Comparison of ENCODE assay signal across 8 cellular contexts in genomic region chr16:85798283-85798776, GRCh38. TPM values are rescaled to one million over a fixed set of nuclear protein-coding genes. Genes with fewer than 3 reads are reported as not detected.
A peak's percentile ranks its signal among the peaks of the same experiment; 100 is the strongest.
DNase-seq lines count a peak whose midpoint lies in the region; ATAC-seq and TF ChIP-seq lines count a peak whose summit lies in the region.

No MANE protein-coding gene starts in this region.

- in situ Hi-C loops in IMR-90 (cut with MboI; ENCODE audit: low sequenced_read_pairs) = no loop called here

- DNase-seq in AG09309 (ENCODE audit: low read depth) (no peak), IMR-90 (peak; percentile 6), GDM1 (lab: John Stamatoyannopoulos, UW) (no peak), NCI-H2196 treated with DMSO at 0.1 percent for 48 hours (lab: John Stamatoyannopoulos, UW; ENCODE audit: unreplicated experiment) (no peak)
- DNase-seq in naive thymus-derived CD8-positive, alpha-beta T cell = peak in 1 of 10 donors; percentile 8

- peak overlapping the region; percentile 94 for H2AK9ac ChIP-seq in IMR-90 (replicated peaks; ENCODE audit: low read depth, low read length, poor library complexity)

- no peaks in the 10 kb centered on the region for H3K9me3 ChIP-seq in IMR-90 (ENCODE audit: control insufficient read depth, insufficient read depth, low read length)

- H3K18ac ChIP-seq in IMR-90 (ENCODE audit: low read depth, low read length) = no peak overlapping the region

- H3K14ac ChIP-seq in IMR-90 (replicated peaks; ENCODE audit: low read depth, low read length) = peak overlapping the region; percentile 83

- H2BK20ac ChIP-seq in IMR-90 (ENCODE audit: low read depth, low read length) = no peak overlapping the region

- H2BK120ac ChIP-seq in IMR-90 (ENCODE audit: low read depth, low read length) = peak overlapping the region; percentile 39; the same call in 1 of the 2 replicates

- peak overlapping the region; percentile 44 for H2BK5ac ChIP-seq in IMR-90 (ENCODE audit: low read depth, low read length, poor library complexity, severe bottlenecking)

- peak overlapping the region; percentile 66 for H3K27ac ChIP-seq in IMR-90 (ENCODE audit: insufficient read depth, low read length)

- H2AK5ac ChIP-seq in IMR-90 (ENCODE audit: low read depth, low read length) = peak overlapping the region; percentile 86

- ATAC-seq in IMR-90 (ENCODE audit: low read depth) (no peak), HG02852 (IDR thresholded peaks at IDR 0.05; ENCODE audit: unreplicated experiment) (no peak), HG03280 (IDR thresholded peaks at IDR 0.05; ENCODE audit: unreplicated experiment) (no peak)
- ATAC-seq in naive thymus-derived CD8-positive, alpha-beta T cell = no peak

- no TSS peak for BruUV-seq in IMR-90 (replicated peaks; lab: Mats Ljungman, UMichigan)

- H3K4me2 ChIP-seq in IMR-90 (ENCODE audit: low read depth, low read length) = peak overlapping the region; percentile 100

- H4K8ac ChIP-seq in IMR-90 (ENCODE audit: low read depth in 2 of 2, low read length in 2 of 2) = peak overlapping the region in 1 of 2 experiments; percentile 84; a peak in 1 of 4 replicates

- intact Hi-C loops in IMR-90 (cut with micrococcal nuclease) = loop anchor here (5.0 kb wide), 2 partner anchors 46 to 121 kb away; partner anchors contain the start of gene C16orf74
- intact Hi-C loops in dendritic cell treated with granulocyte-macrophage colony-stimulating factor and Interleukin-4, amounts not matched to agents 40 ng/mL and 50 ng/mL, for 4 days (cut with micrococcal nuclease) = no loop called here

- peak overlapping the region; percentile 93 for H3K4me3 Mint-ChIP-seq in dendritic cell treated with granulocyte-macrophage colony-stimulating factor and Interleukin-4, amounts not matched to agents 40 ng/mL and 50 ng/mL, for 4 days
- peak overlapping the region; percentile 81 to 91 (median 84) for H3K4me3 Mint-ChIP-seq in naive thymus-derived CD8-positive, alpha-beta T cell

- no peak for TF ChIP-seq POLR2A in IMR-90 (IDR thresholded peaks at IDR 0.05; ENCODE audit: low read depth, low read length)

- H3K56ac ChIP-seq in IMR-90 (ENCODE audit: extremely low read depth, insufficient read depth, low read length) = peak overlapping the region; percentile 87

- H2BK15ac ChIP-seq in IMR-90 (ENCODE audit: low read depth, low read length) = no peak overlapping the region

- H3K36me3 ChIP-seq in IMR-90 (ENCODE audit: control insufficient read depth, insufficient read depth, low read length) = peaks cover 38% of the 10 kb centered on the region

- peak overlapping the region; percentile 19; the same call in 1 of the 2 replicates for H4K5ac ChIP-seq in IMR-90 (ENCODE audit: low read depth, low read length)

- peak overlapping the region; percentile 97 for H3K23ac ChIP-seq in IMR-90 (ENCODE audit: low read depth, low read length)

- peaks cover 2% of the 10 kb centered on the region; the same call in 1 of the 2 replicates for H3K4me1 ChIP-seq in IMR-90 (ENCODE audit: control insufficient read depth, insufficient read depth, low read length)

- H3K27me3 Mint-ChIP-seq in dendritic cell treated with granulocyte-macrophage colony-stimulating factor and Interleukin-4, amounts not matched to agents 40 ng/mL and 50 ng/mL, for 4 days = no peaks in the 10 kb centered on the region
- no peaks in the 10 kb centered on the region for H3K27me3 Mint-ChIP-seq in naive thymus-derived CD8-positive, alpha-beta T cell

- POLR2A ChIA-PET in IMR-90 (lab: Charles Lee; ENCODE audit: unreplicated experiment) = no interaction called here
- POLR2A ChIA-PET in naive thymus-derived CD8-positive, alpha-beta T cell (lab: Charles Lee) = interaction anchor here (0.9 to 1.7 kb wide), 2 partner anchors 9 to 69 kb away, joined by 3 to 8 read pairs; no protein-coding TSS in a partner anchor

- peak overlapping the region; percentile 73 for H3K9ac ChIP-seq in IMR-90 (ENCODE audit: low read depth, low read length)

- peaks cover 77% of the 10 kb centered on the region for H3K36me3 Mint-ChIP-seq in dendritic cell treated with granulocyte-macrophage colony-stimulating factor and Interleukin-4, amounts not matched to agents 40 ng/mL and 50 ng/mL, for 4 days (ENCODE audit: low read depth)
- peaks cover 3 to 63% (median 17%) of the 10 kb centered on the region in 3 donors for H3K36me3 Mint-ChIP-seq in naive thymus-derived CD8-positive, alpha-beta T cell

- peak overlapping the region; percentile 71 for H3K4me3 ChIP-seq in AG09309 (ENCODE audit: control insufficient read depth, low read depth, low read length)
- peak overlapping the region; percentile 94 for H3K4me3 ChIP-seq in IMR-90 (ENCODE audit: insufficient read depth, low read depth, low read length)

- CTCF ChIA-PET in IMR-90 (lab: Yijun Ruan, JAX) = no interaction called here

- H3K4me1 Mint-ChIP-seq in dendritic cell treated with granulocyte-macrophage colony-stimulating factor and Interleukin-4, amounts not matched to agents 40 ng/mL and 50 ng/mL, for 4 days (ENCODE audit: low read depth) = peaks cover 30% of the 10 kb centered on the region
- H3K4me1 Mint-ChIP-seq in naive thymus-derived CD8-positive, alpha-beta T cell = peaks cover 36 to 75% (median 63%) of the 10 kb centered on the region in 4 donors

- peaks cover 52 to 74% of the 10 kb centered on the region in 2 experiments for H3K79me1 ChIP-seq in IMR-90 (ENCODE audit: low read depth in 1 of 2, low read length in 2 of 2)

- no peak for TF ChIP-seq RAD21 in IMR-90 (IDR thresholded peaks at IDR 0.05; ENCODE audit: low read length)

- H3K4ac ChIP-seq in IMR-90 (ENCODE audit: low read depth, low read length) = peak overlapping the region; percentile 76

- dilution Hi-C loops in IMR-90 (cut with HindIII; ENCODE audit: low sequenced_read_pairs, unreplicated experiment) = no loop called here

- H3K9me1 ChIP-seq in IMR-90 (ENCODE audit: insufficient read depth, low read length) = peaks cover 13% of the 10 kb centered on the region; the same call in 1 of the 2 replicates

- H3K27ac Mint-ChIP-seq in dendritic cell treated with granulocyte-macrophage colony-stimulating factor and Interleukin-4, amounts not matched to agents 40 ng/mL and 50 ng/mL, for 4 days = peak overlapping the region; percentile 87
- H3K27ac Mint-ChIP-seq in naive thymus-derived CD8-positive, alpha-beta T cell = peak overlapping the region; percentile 37 to 97 (median 82)

- H4K91ac ChIP-seq in IMR-90 (ENCODE audit: insufficient read depth, low read depth, low read length) = no peak overlapping the region

- 7% methylated on average over 11 of the region's 17 CpGs; no CpG with 5 or more reads in 1 of the 2 experiments for WGBS in IMR-90 (ENCODE audit: extremely low coverage in 2 of 2, insufficient read length in 1 of 2), 2 experiments

- H3K9me3 Mint-ChIP-seq in dendritic cell treated with granulocyte-macrophage colony-stimulating factor and Interleukin-4, amounts not matched to agents 40 ng/mL and 50 ng/mL, for 4 days = no peaks in the 10 kb centered on the region
- no peaks in the 10 kb centered on the region for H3K9me3 Mint-ChIP-seq in naive thymus-derived CD8-positive, alpha-beta T cell

- TF ChIP-seq CTCF in AG09309 (IDR thresholded peaks at IDR 0.05; ENCODE audit: control insufficient read depth, insufficient read depth, low read depth, low read length, missing control alignments) (no peak), IMR-90 (conservative IDR thresholded peaks at IDR 0.05; ENCODE audit: low read depth, low read length) (no peak)

- H2AFZ ChIP-seq in IMR-90 (replicated peaks; ENCODE audit: low read length, poor library complexity) = peak overlapping the region; percentile 95

- H4K20me1 ChIP-seq in IMR-90 (ENCODE audit: insufficient read depth, low read length) = peaks cover 73% of the 10 kb centered on the region

- H3K27me3 ChIP-seq in IMR-90 (ENCODE audit: control insufficient read depth, insufficient read depth, low read length) = no peaks in the 10 kb centered on the region

TF ChIP-seq in IMR-90, 13 proteins besides CTCF, POLR2A, EP300 and RAD21 (continues in another document):
- TF ChIP-seq NFE2L2 (IDR thresholded peaks at IDR 0.05; ENCODE audit: low read depth, low read length) (no peak), SMC3 (IDR thresholded peaks at IDR 0.05; ENCODE audit: low read depth, low read length) (no peak), RCOR1 (IDR thresholded peaks at IDR 0.05; ENCODE audit: insufficient replicate concordance, low read length) (no peak), CEBPB (IDR thresholded peaks at IDR 0.05; ENCODE audit: low read depth, low read length) (no peak), BHLHE40 (IDR thresholded peaks at IDR 0.05; ENCODE audit: low read depth, low read length) (no peak), MAZ (IDR thresholded peaks at IDR 0.05; ENCODE audit: borderline replicate concordance, low read depth, low read length) (no peak)
- TF ChIP-seq, protein P1, sequence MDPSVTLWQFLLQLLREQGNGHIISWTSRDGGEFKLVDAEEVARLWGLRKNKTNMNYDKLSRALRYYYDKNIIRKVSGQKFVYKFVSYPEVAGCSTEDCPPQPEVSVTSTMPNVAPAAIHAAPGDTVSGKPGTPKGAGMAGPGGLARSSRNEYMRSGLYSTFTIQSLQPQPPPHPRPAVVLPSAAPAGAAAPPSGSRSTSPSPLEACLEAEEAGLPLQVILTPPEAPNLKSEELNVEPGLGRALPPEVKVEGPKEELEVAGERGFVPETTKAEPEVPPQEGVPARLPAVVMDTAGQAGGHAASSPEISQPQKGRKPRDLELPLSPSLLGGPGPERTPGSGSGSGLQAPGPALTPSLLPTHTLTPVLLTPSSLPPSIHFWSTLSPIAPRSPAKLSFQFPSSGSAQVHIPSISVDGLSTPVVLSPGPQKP (IDR thresholded peaks at IDR 0.05; ENCODE audit: borderline replicate concordance, low read depth, low read length) = no peak

RNA-seq across cellular contexts. Expression of gene EMC8, which starts 1.0 kb away (rescaled TPM):
- 23.7 and 28.3 TPM in 2 replicates for total RNA-seq in IMR-90 (2012; rRNA removed)
- polyA plus RNA-seq in IMR-90 (2012; rRNA removed) = 48.9 and 54.7 TPM in 2 replicates
- polyA plus RNA-seq in IMR-90 (2012; cell fraction: cytosol; rRNA removed) = 41.7 and 51.1 TPM in 2 replicates
- 43.3 and 43.9 TPM in 2 replicates for polyA plus RNA-seq in IMR-90 (2012; cell fraction: nucleus; rRNA removed; ENCODE audit: low replicate concordance)
- 10 to 100 TPM; 36.9 to 38.7 TPM for total RNA-seq in naive thymus-derived CD8-positive, alpha-beta T cell
- polyA plus RNA-seq in naive thymus-derived CD8-positive, alpha-beta T cell = 10 to 100 TPM; 21.6 to 28.6 (median 27.2) TPM

RNA-seq across cellular contexts. Expression of gene COX4I1, which starts 1.2 kb away (rescaled TPM):
- total RNA-seq in IMR-90 (2012; rRNA removed) = 392 and 397 TPM in 2 replicates
- 700 and 845 TPM in 2 replicates for polyA plus RNA-seq in IMR-90 (2012; rRNA removed)
- 1,212 and 1,973 TPM in 2 replicates for polyA plus RNA-seq in IMR-90 (2012; cell fraction: cytosol; rRNA removed)
- 339 and 570 TPM in 2 replicates for polyA plus RNA-seq in IMR-90 (2012; cell fraction: nucleus; rRNA removed; ENCODE audit: low replicate concordance)
- 100 to 1,000 TPM; 750 to 766 TPM for total RNA-seq in naive thymus-derived CD8-positive, alpha-beta T cell
- 1,000 to 10,000 TPM; 1,212 to 1,344 (median 1,331) TPM for polyA plus RNA-seq in naive thymus-derived CD8-positive, alpha-beta T cell

RNA-seq across cellular contexts. Expression of gene C16orf74, which starts 47.4 kb away (rescaled TPM):
- total RNA-seq in IMR-90 (2012; rRNA removed) = 4.5 and 5.0 TPM in 2 replicates
- polyA plus RNA-seq in IMR-90 (2012; rRNA removed) = 12.2 and 18.5 TPM in 2 replicates
- 21.0 and 28.2 TPM in 2 replicates for polyA plus RNA-seq in IMR-90 (2012; cell fraction: cytosol; rRNA removed)
- polyA plus RNA-seq in IMR-90 (2012; cell fraction: nucleus; rRNA removed; ENCODE audit: low replicate concordance) = 12.0 and 16.7 TPM in 2 replicates
- total RNA-seq in naive thymus-derived CD8-positive, alpha-beta T cell = 10 to 100 TPM; 38.0 to 42.3 TPM
- polyA plus RNA-seq in naive thymus-derived CD8-positive, alpha-beta T cell = 10 to 100 TPM; 16.0 to 19.1 (median 17.2) TPM
